8 cellular contexts compared by ENCODE assay signal in genomic region chr20:5056801-5057599, GRCh38. TPM values are rescaled to one million over a fixed set of nuclear protein-coding genes. Genes with fewer than 3 reads are reported as not detected.
DNase-seq lines count a peak whose midpoint lies in the region; ATAC-seq, FAIRE-seq and TF ChIP-seq lines count a peak whose summit lies in the region.

No MANE protein-coding gene starts in this region.

- DNase-seq in COLO668 (lab: John Stamatoyannopoulos, UW; ENCODE audit: unreplicated experiment): peak; percentile 27
- DNase-seq in T1000 (lab: John Stamatoyannopoulos, UW): peak; percentile 63
- peak; percentile 29 for DNase-seq in amniotic epithelial cell (ENCODE audit: low read depth)
- peak; percentile 69 for DNase-seq in HepG2 (ENCODE audit: low spot score)
- DNase-seq in stimulated activated CD8-positive, alpha-beta memory T cell treated with anti-CD3 and anti-CD28 coated beads, Interleukin-4, amount 100 ng/mL, for 1 hour (ENCODE audit: low read depth in 2 of 2, low spot score in 1 of 2): peak; percentile 53 to 56
- no peak for DNase-seq in D721Med (ENCODE audit: insufficient read length, low spot score)

- H2AFZ ChIP-seq in HepG2 (ENCODE audit: low read length): no peak overlapping the region

- POLR2A ChIA-PET in HepG2 (lab: Yijun Ruan, JAX): interaction anchor here (0.9 to 1.3 kb wide), 3 partner anchors 19 to 61 kb away, joined by 3 read pairs; no protein-coding TSS in a partner anchor

- no peak overlapping the region for H3K4me3 ChIP-seq in HepG2 (replicated peaks in 1 of 3; ENCODE audit: insufficient read depth in 1 of 3, low read depth in 2 of 3, low read length in 3 of 3)

- BruUV-seq in HepG2 (replicated peaks; lab: Mats Ljungman, UMichigan): no TSS peak

- H3K27me3 ChIP-seq in HepG2 (ENCODE audit: control insufficient read depth in 1 of 2, insufficient read depth in 2 of 2, low read length in 2 of 2): no peaks in the 10 kb centered on the region

- no peak for TF ChIP-seq POLR2A in HepG2 (IDR thresholded peaks at IDR 0.05; ENCODE audit: insufficient read depth in 1 of 2, low read depth in 2 of 2, low read length in 2 of 2)

- peak; percentile 57 for ATAC-seq in HG03442 (IDR thresholded peaks at IDR 0.05; ENCODE audit: unreplicated experiment)
- ATAC-seq in HepG2: peak; percentile 96
- no peak for ATAC-seq in HG02623 (IDR thresholded peaks at IDR 0.05; ENCODE audit: unreplicated experiment)

- H3K4me1 ChIP-seq in HepG2 (ENCODE audit: insufficient read depth, low read length): no peaks in the 10 kb centered on the region

- FAIRE-seq in HepG2 (lab: Jason Lieb, UNC) (peak; percentile 53), D721Med (lab: Jason Lieb, UNC) (no peak)

- CTCF ChIA-PET in HepG2 (lab: Yijun Ruan, JAX; ENCODE audit: low intra/inter-chr PET ratio, low total read pairs): interaction anchor here (2.7 kb wide), 1 partner anchor 44 kb away, joined by 17 read pairs; no protein-coding TSS in a partner anchor

- H3K9ac ChIP-seq in HepG2 (ENCODE audit: insufficient read depth, low read depth, low read length): no peak overlapping the region

- H3K36me3 ChIP-seq in HepG2 (replicated peaks in 1 of 2; ENCODE audit: control insufficient read depth in 1 of 2, insufficient read depth in 2 of 2, low read length in 2 of 2): no peaks in the 10 kb centered on the region

- no peaks in the 10 kb centered on the region for H4K20me1 ChIP-seq in HepG2 (ENCODE audit: insufficient read depth, low read length)

- in situ Hi-C loops in HepG2 (cut with HindIII; ENCODE audit: extremely low pct_ligation_motif_present, low pct_unique_long_range_greater_than_20kb): no loop called here

- intact Hi-C loops in HepG2 (cut with micrococcal nuclease; ENCODE audit: unreplicated experiment): loop anchor here (1.0 kb wide), 1 partner anchor 43 kb away; no protein-coding TSS in a partner anchor

- no peaks in the 10 kb centered on the region for H3K79me2 ChIP-seq in HepG2 (ENCODE audit: insufficient read depth, low read length)

- TF ChIP-seq CTCF in HepG2 (CRISPR knock-in tag; IDR thresholded peaks at IDR 0.05): peak; percentile 83
- TF ChIP-seq CTCF in D721Med (IDR thresholded peaks at IDR 0.05; ENCODE audit: insufficient read depth, missing control alignments): no peak

- TF ChIP-seq EP300 in HepG2 (IDR thresholded peaks at IDR 0.05; ENCODE audit: low read depth in 2 of 2, low read length in 2 of 2) (no peak), HepG2 (CRISPR knock-in tag; IDR thresholded peaks at IDR 0.05; ENCODE audit: borderline replicate concordance) (no peak)

- H3K4me2 ChIP-seq in HepG2 (ENCODE audit: low read depth, low read length): no peak overlapping the region

- no peaks in the 10 kb centered on the region for H3K9me3 ChIP-seq in HepG2 (ENCODE audit: low read length)

- H3K27ac ChIP-seq in HepG2 (ENCODE audit: extremely low read length, insufficient read depth, low read length): no peak overlapping the region

- TF ChIP-seq RAD21 in HepG2 (CRISPR knock-in tag; IDR thresholded peaks at IDR 0.05): peak; percentile 75

- 26% methylated on average over 5 of the region's 5 CpGs for WGBS in HepG2 (ENCODE audit: low lambda C conversion rate)

TF ChIP-seq in HepG2, 621 proteins besides CTCF, POLR2A, EP300 and RAD21 (continues in another document):
- no peak for TF ChIP-seq ZNF34 (CRISPR knock-in tag; IDR thresholded peaks at IDR 0.05; ENCODE audit: borderline replicate concordance)
- TF ChIP-seq PATZ1 (CRISPR knock-in tag; IDR thresholded peaks at IDR 0.05): peak; percentile 50
- peak; percentile 32; the same call in 1 of the 2 replicates for TF ChIP-seq THAP11 (CRISPR knock-in tag; IDR thresholded peaks at IDR 0.05)
- peak; percentile 46; the same call in 1 of the 2 replicates for TF ChIP-seq ZNF768 (CRISPR knock-in tag; IDR thresholded peaks at IDR 0.05)
- TF ChIP-seq MTA3 (CRISPR knock-in tag; IDR thresholded peaks at IDR 0.05): no peak
- no peak for TF ChIP-seq MXD4 (CRISPR knock-in tag; IDR thresholded peaks at IDR 0.05)
- TF ChIP-seq MAZ (IDR thresholded peaks at IDR 0.05; ENCODE audit: borderline replicate concordance, low read depth, low read length): 0 out of 2 replicates have a peak, but pooled peaks have one; percentile 42
- no peak for TF ChIP-seq MAZ (CRISPR knock-in tag; IDR thresholded peaks at IDR 0.05; ENCODE audit: low read depth)
- TF ChIP-seq FOXO1 (CRISPR knock-in tag; IDR thresholded peaks at IDR 0.05): 0 out of 2 replicates have a peak, but pooled peaks have one; percentile 23
- 0 out of 2 replicates have a peak, but pooled peaks have one; percentile 9 for TF ChIP-seq ZNF788 (CRISPR knock-in tag; IDR thresholded peaks at IDR 0.05; ENCODE audit: borderline replicate concordance)
- peak; percentile 90 for TF ChIP-seq XRCC5 (optimal IDR thresholded peaks at IDR 0.05; ENCODE audit: low read length)
- TF ChIP-seq RXRA (CRISPR knock-in tag; IDR thresholded peaks at IDR 0.05): peak; percentile 49; the same call in 1 of the 2 replicates

RNA-seq across cellular contexts. Expression of gene SLC23A2, which starts 55.7 kb away (rescaled TPM):
- 26.2 and 42.2 TPM in 2 replicates for total RNA-seq in HepG2 (2016; rRNA removed; fragmentation: Illumina TruSeq; extraction: Trizol)
- total RNA-seq in HepG2 (2016; cell fraction: cytosol; rRNA removed; fragmentation: Illumina TruSeq; extraction: Trizol; ENCODE audit: low read depth): 4.3 and 5.6 TPM in 2 replicates
- 21.6 and 43.4 TPM in 2 replicates for total RNA-seq in HepG2 (2016; cell fraction: insoluble cytoplasmic fraction; rRNA removed; fragmentation: Illumina TruSeq; extraction: Trizol)
- total RNA-seq in HepG2 (2016; cell fraction: membrane; rRNA removed; fragmentation: Illumina TruSeq; extraction: Trizol): 13.7 and 14.0 TPM in 2 replicates
- total RNA-seq in HepG2 (2016; cell fraction: nucleus; rRNA removed; fragmentation: Illumina TruSeq; extraction: Trizol): 55.7 and 64.6 TPM in 2 replicates
- 51.2 and 62.5 TPM in 2 replicates for polyA plus RNA-seq in HepG2 (2011; rRNA removed)
- polyA plus RNA-seq in HepG2 (2011; cell fraction: cytosol; rRNA removed): 45.9 and 54.4 TPM in 2 replicates
- polyA plus RNA-seq in HepG2 (2011; cell fraction: nucleus; rRNA removed): 89.0 and 99.9 TPM in 2 replicates
- polyA plus RNA-seq in HepG2 (2012): 49.8 and 58.0 TPM in 2 replicates
- 1.7 TPM in 2 replicates for polyA plus RNA-seq in HepG2 (2016; cell fraction: cytosol; fragmentation: Illumina TruSeq; extraction: Trizol; ENCODE audit: low read depth)
- polyA plus RNA-seq in HepG2 (2016; cell fraction: insoluble cytoplasmic fraction; fragmentation: Illumina TruSeq; extraction: Trizol; ENCODE audit: low read depth): 15.4 and 17.3 TPM in 2 replicates
- polyA plus RNA-seq in HepG2 (2016; cell fraction: membrane; fragmentation: Illumina TruSeq; extraction: Trizol; ENCODE audit: low read depth): 4.1 and 4.6 TPM in 2 replicates
- 65.1 and 71.7 TPM in 2 replicates for polyA plus RNA-seq in HepG2 (2016; cell fraction: nucleus; fragmentation: Illumina TruSeq; extraction: Trizol; ENCODE audit: insufficient read depth, low read depth)
- 17.1 and 162 TPM in 2 replicates for polyA minus RNA-seq in HepG2 (2011; rRNA and poly(A)+ RNA removed; ENCODE audit: low replicate concordance)
- 41.3 and 62.3 TPM in 2 replicates for polyA minus RNA-seq in HepG2 (2011; cell fraction: cytosol; rRNA and poly(A)+ RNA removed)
- polyA minus RNA-seq in HepG2 (2011; cell fraction: nucleus; rRNA and poly(A)+ RNA removed): 80.1 and 108 TPM in 2 replicates

RNA-seq across cellular contexts. Expression of gene TMEM230, which starts 55.9 kb away (rescaled TPM):
- 158 and 192 TPM in 2 replicates for total RNA-seq in HepG2 (2016; rRNA removed; fragmentation: Illumina TruSeq; extraction: Trizol)
- total RNA-seq in HepG2 (2016; cell fraction: cytosol; rRNA removed; fragmentation: Illumina TruSeq; extraction: Trizol; ENCODE audit: low read depth): 122 and 175 TPM in 2 replicates
- 162 and 186 TPM in 2 replicates for total RNA-seq in HepG2 (2016; cell fraction: insoluble cytoplasmic fraction; rRNA removed; fragmentation: Illumina TruSeq; extraction: Trizol)
- 303 and 344 TPM in 2 replicates for total RNA-seq in HepG2 (2016; cell fraction: membrane; rRNA removed; fragmentation: Illumina TruSeq; extraction: Trizol)
- 81.6 and 92.8 TPM in 2 replicates for total RNA-seq in HepG2 (2016; cell fraction: nucleus; rRNA removed; fragmentation: Illumina TruSeq; extraction: Trizol)
- 250 and 325 TPM in 2 replicates for polyA plus RNA-seq in HepG2 (2011; rRNA removed)
- polyA plus RNA-seq in HepG2 (2011; cell fraction: cytosol; rRNA removed): 211 and 253 TPM in 2 replicates
- polyA plus RNA-seq in HepG2 (2011; cell fraction: nucleus; rRNA removed): 57.2 and 73.6 TPM in 2 replicates
- polyA plus RNA-seq in HepG2 (2012): 159 and 220 TPM in 2 replicates
- 251 and 392 TPM in 2 replicates for polyA plus RNA-seq in HepG2 (2016; cell fraction: cytosol; fragmentation: Illumina TruSeq; extraction: Trizol; ENCODE audit: low read depth)
- polyA plus RNA-seq in HepG2 (2016; cell fraction: insoluble cytoplasmic fraction; fragmentation: Illumina TruSeq; extraction: Trizol; ENCODE audit: low read depth): 347 and 364 TPM in 2 replicates
- 489 and 569 TPM in 2 replicates for polyA plus RNA-seq in HepG2 (2016; cell fraction: membrane; fragmentation: Illumina TruSeq; extraction: Trizol; ENCODE audit: low read depth)
- polyA plus RNA-seq in HepG2 (2016; cell fraction: nucleus; fragmentation: Illumina TruSeq; extraction: Trizol; ENCODE audit: insufficient read depth, low read depth): 196 and 201 TPM in 2 replicates
- 35.1 and 119 TPM in 2 replicates for polyA minus RNA-seq in HepG2 (2011; rRNA and poly(A)+ RNA removed; ENCODE audit: low replicate concordance)
- 82.6 and 91.2 TPM in 2 replicates for polyA minus RNA-seq in HepG2 (2011; cell fraction: cytosol; rRNA and poly(A)+ RNA removed)
- 41.5 and 46.2 TPM in 2 replicates for polyA minus RNA-seq in HepG2 (2011; cell fraction: nucleus; rRNA and poly(A)+ RNA removed)
